In the genomic region with DNA sequence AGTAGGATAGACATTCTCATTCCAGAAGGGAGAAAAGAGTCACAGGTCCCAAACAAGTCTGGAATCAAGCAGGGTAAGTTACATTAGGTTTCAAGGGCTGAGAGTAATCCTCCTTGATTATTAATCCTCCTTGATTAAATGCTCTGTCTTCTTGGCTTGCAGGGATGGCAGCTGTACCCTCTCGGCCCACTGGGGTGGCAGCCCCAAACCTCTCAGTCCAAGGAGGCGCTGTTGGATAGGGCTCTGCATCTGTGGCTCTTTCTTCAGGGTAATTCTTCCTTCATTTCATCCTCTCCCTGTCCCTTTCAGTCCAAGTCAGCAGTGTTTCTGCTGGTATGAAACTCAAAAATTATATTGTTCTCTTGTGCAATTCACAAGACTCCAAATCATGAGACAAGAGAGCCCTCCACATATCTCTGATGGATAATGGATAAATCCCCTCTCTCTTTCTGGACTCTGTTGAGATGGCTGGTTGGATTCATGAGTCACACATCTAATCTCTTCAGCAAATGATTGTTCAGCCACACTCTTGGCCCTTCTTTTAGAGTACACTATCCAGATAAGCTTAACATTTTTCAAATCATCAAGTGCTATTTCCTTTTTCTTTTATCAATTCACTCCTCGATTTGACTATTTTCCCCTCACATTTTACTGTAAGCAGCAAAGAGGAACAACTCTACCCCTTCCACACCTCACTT, we compare ENCODE assay signal across 14 cellular contexts.
"Had no signal": no experiment of that assay in that cellular context is flagged by ENCODE, and none has a peak within 500 bp of the region (broad histone marks: within the 10 kb centered on the region; RNA-seq: fewer than 3 reads in every experiment).

No MANE protein-coding gene starts in this region.

- H3K27me3 ChIP-seq: ovary had no signal

- H3K4me1 ChIP-seq: lower lobe of right lung had no signal

- ATAC-seq: activated CD4-positive, alpha-beta T cell treated with anti-CD3 and anti-CD28 coated beads for 36 hours; activated CD8-positive, alpha-beta memory T cell treated with anti-CD3 and anti-CD28 coated beads, Interleukin-2, amount 10 ng/mL, durations not matched to agents 7 days and 5 days; left colon; lower lobe of right lung; sciatic nerve had no signal

- H3K4me3 ChIP-seq: lower lobe of right lung, ovary, thoracic aorta had no signal

- H3K36me3 ChIP-seq: lower lobe of right lung, ovary, thoracic aorta had no signal

- DNase-seq: activated CD4-positive, alpha-beta memory T cell treated with anti-CD3 and anti-CD28 coated beads for 36 hours; activated CD4-positive, alpha-beta T cell treated with anti-CD3 and anti-CD28 coated beads for 36 hours; activated CD8-positive, alpha-beta memory T cell treated with anti-CD3 and anti-CD28 coated beads, Interleukin-2, amount 10 ng/mL, durations not matched to agents 7 days and 5 days; activated naive CD4-positive, alpha-beta T cell treated with anti-CD3 and anti-CD28 coated beads, Interleukin-2, amount 10 ng/mL, durations not matched to agents 7 days and 5 days; activated T-cell treated with anti-CD3 and anti-CD28 coated beads, Interleukin-2, amount 50 U/mL, for 1 hour; effector CD8-positive, alpha-beta T cell; left colon; lower lobe of right lung; ovary; stimulated activated CD4-positive, alpha-beta T cell treated with anti-CD3 and anti-CD28 coated beads, Interleukin-1b, Interleukin-23, amount 100 ng/mL, for 48 hours had no signal

- H3K27ac ChIP-seq: lower lobe of right lung, ovary, thoracic aorta, VCaP had no signal

- FAIRE-seq: islet of Langerhans had no signal

- H3K9me3 ChIP-seq: lower lobe of right lung, ovary, thoracic aorta had no signal
